Comparison of ENCODE assay signal across 33 cellular contexts in genomic region chr3:196552253-196552652, GRCh38. TPM values are rescaled to one million over a fixed set of nuclear protein-coding genes. Genes with fewer than 3 reads are reported as not detected.
"Had no signal": no experiment of that assay in that cellular context is flagged by ENCODE, and none has a peak within 500 bp of the region (broad histone marks: within the 10 kb centered on the region; RNA-seq: fewer than 3 reads in every experiment).

No MANE protein-coding gene starts in this region.

- H3K4me2 ChIP-seq: neural progenitor cell had no signal

- H3K36me3 ChIP-seq: neural progenitor cell, neutrophil, right atrium auricular region, right lobe of liver, thyroid gland, transverse colon had no signal

- H3K4me1 ChIP-seq: left ventricle myocardium inferior, neural progenitor cell, right atrium auricular region, right lobe of liver, testis, thyroid gland, transverse colon, upper lobe of right lung had no signal

- ATAC-seq: natural killer cell; right lobe of liver; stimulated activated naive B cell treated with anti-CD40 and anti-IgM and Interleukin-4, amounts not matched to agents 10 μg/mL and 1 μg/mL and 100 μg/mL, for 72 hours; stimulated activated naive CD8-positive, alpha-beta T cell treated with anti-CD3 and anti-CD28 coated beads, Interleukin-15, Interleukin-2, amounts not matched to agents 100 U/mL and 50 U/mL, for 24 hours; upper lobe of right lung had no signal

- H3K27me3 ChIP-seq: neural progenitor cell, neutrophil, right atrium auricular region, right lobe of liver, stomach, testis, thyroid gland, transverse colon, upper lobe of right lung had no signal

- FAIRE-seq: islet of Langerhans, urothelium cell line had no signal

- H3K27ac ChIP-seq: left ventricle myocardium inferior, neural progenitor cell, right atrium auricular region, right lobe of liver, stomach, testis, thyroid gland, transverse colon, upper lobe of right lung had no signal

- DNase-seq: hypothalamus; immature natural killer cell; left ventricle myocardium inferior; mesendoderm; naive B cell; natural killer cell; nephron progenitor cell; occipital lobe; right lobe of liver; stimulated activated CD4-positive, alpha-beta T cell treated with anti-CD3 and anti-CD28 coated beads, Interleukin-12 subunit alpha, Interleukin-12 subunit beta, amount 100 ng/mL, for 4 hours; stimulated activated CD4-positive, alpha-beta T cell treated with anti-CD3 and anti-CD28 coated beads, Interleukin-15, amount 100 ng/mL, for 24 hours; stimulated activated CD4-positive, alpha-beta T cell treated with anti-CD3 and anti-CD28 coated beads, Interleukin-2, amount 100 ng/mL, for 24 hours; stimulated activated CD4-positive, alpha-beta T cell treated with anti-CD3 and anti-CD28 coated beads, Interleukin-4, amount 100 ng/mL, for 1 hour; stimulated activated naive B cell treated with anti-CD40 and anti-IgM and Interleukin-4, amounts not matched to agents 10 μg/mL and 1 μg/mL and 100 μg/mL, for 72 hours; stimulated activated naive CD8-positive, alpha-beta T cell treated with anti-CD3 and anti-CD28 coated beads, Interleukin-15, Interleukin-2, amounts not matched to agents 100 U/mL and 50 U/mL, for 24 hours; stomach; testis; thyroid gland; transverse colon; upper lobe of right lung had no signal

- H3K9ac ChIP-seq: neural progenitor cell had no signal

- H3K9me3 ChIP-seq: left ventricle myocardium inferior, neutrophil, right atrium auricular region, right lobe of liver, testis, thyroid gland, upper lobe of right lung had no signal

- H2AFZ ChIP-seq: neural progenitor cell had no signal

- H3K4me3 ChIP-seq: left ventricle myocardium inferior, lung, neural progenitor cell, right atrium auricular region, right lobe of liver, stomach, testis, thyroid gland, transverse colon, upper lobe of right lung had no signal

RNA-seq across cellular contexts. Expression of gene SMCO1, which starts 37.1 kb away (rescaled TPM):
- total RNA-seq: kidney epithelial cell, lung, mesothelial cell of epicardium, mononuclear cell, natural killer cell, occipital lobe, osteocyte, progenitor cell of endocrine pancreas, pulmonary artery endothelial cell, renal cortical epithelial cell, right lobe of liver, stomach, thyroid gland, transverse colon, upper lobe of right lung had no signal
- polyA plus RNA-seq: immature natural killer cell, lung, stomach had no signal
